10 cellular contexts compared by ENCODE assay signal in the genomic region with DNA sequence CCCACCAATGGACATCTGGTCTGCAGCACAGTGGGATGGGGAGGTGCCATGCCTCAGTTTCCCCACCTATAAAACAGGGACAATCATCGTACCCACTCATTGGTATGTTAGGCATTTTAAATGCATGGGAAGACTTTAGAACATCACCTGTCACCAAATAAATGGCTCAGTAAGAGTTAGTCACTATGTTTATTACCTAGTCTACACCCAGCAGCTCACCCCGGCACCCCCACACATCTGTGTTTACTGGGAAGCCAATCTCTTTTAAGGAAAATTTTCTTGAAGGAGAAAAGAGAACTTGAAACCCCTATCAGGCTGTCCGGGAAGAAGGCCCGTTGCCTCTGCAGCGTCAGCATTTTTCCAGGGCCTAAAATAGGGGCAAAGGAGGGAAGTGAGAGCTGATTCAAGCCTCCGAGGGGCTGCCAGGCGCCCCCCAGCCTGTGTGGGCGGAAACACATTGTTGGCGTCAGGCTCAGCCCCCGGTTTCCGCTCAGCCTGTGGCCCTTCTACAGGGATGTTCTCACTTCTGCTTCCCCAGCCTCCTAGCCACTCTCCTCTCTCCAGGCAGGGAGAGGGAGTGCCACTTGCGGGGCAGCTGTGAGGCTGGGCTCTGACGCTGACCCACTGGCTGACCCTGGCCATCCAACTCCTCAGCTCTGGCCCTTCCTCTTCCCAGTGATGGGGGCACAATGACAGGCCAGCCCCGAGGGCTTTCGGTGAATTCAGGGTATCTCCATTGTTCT. TPM values are rescaled to one million over a fixed set of nuclear protein-coding genes. Genes with fewer than 3 reads are reported as not detected.
DNase-seq lines count a peak whose midpoint lies in the region; ATAC-seq, FAIRE-seq and TF ChIP-seq lines count a peak whose summit lies in the region.
"Had no signal": no experiment of that assay in that cellular context is flagged by ENCODE, and none has a peak within 500 bp of the region (broad histone marks: within the 10 kb centered on the region; RNA-seq: fewer than 3 reads in every experiment).

No MANE protein-coding gene starts in this region.

- H3K79me2 ChIP-seq in astrocyte (ENCODE audit: insufficient read depth, low read length) (no peaks in the 10 kb centered on the region), mesendoderm (ENCODE audit: control insufficient read depth, insufficient read depth, low read length) (no peaks in the 10 kb centered on the region)

- H3K9me3 ChIP-seq in astrocyte (ENCODE audit: insufficient read depth, low read depth, low read length), result no peaks in the 10 kb centered on the region
- H3K9me3 ChIP-seq in mucosa of descending colon, result no peaks in the 10 kb centered on the region
- no peaks in the 10 kb centered on the region for H3K9me3 ChIP-seq in small intestine (ENCODE audit: control insufficient read depth, low read depth)

- H3K23ac ChIP-seq in mesendoderm (ENCODE audit: low read length), result no peak overlapping the region

- H2BK5ac ChIP-seq in mesendoderm (ENCODE audit: low read length), result no peak overlapping the region

- WGBS in mesendoderm (ENCODE audit: extremely low coverage, insufficient coverage, low lambda C conversion rate), result no CpG with 5 or more reads among the region's 15 CpGs
- 32 to 59% (median 56%) methylated on average over 14 to 15 of the region's 15 CpGs for WGBS in small intestine, 3 donors

- no peak overlapping the region for H2BK15ac ChIP-seq in mesendoderm (replicated peaks; ENCODE audit: low read depth)

- peak; percentile 13 for DNase-seq in activated CD4-positive, alpha-beta memory T cell treated with anti-CD3 and anti-CD28 coated beads, Interleukin-2, amount 10 ng/mL, durations not matched to agents 7 days and 5 days
- no peak for DNase-seq in activated CD4-positive, alpha-beta memory T cell treated with anti-CD3 and anti-CD28 coated beads for 36 hours
- DNase-seq in astrocyte (ENCODE audit: low read depth) (no peak), mucosa of descending colon (peak; percentile 44 to 65 (median 46)), mesendoderm (no peak), small intestine (no peak), GOT3 (lab: John Stamatoyannopoulos, UW) (no peak)

- no peak overlapping the region for H4K8ac ChIP-seq in mesendoderm (ENCODE audit: low read depth, low read length)

- no peaks in the 10 kb centered on the region for H3K9me3 Mint-ChIP-seq in activated CD4-positive, alpha-beta memory T cell treated with anti-CD3 and anti-CD28 coated beads, Interleukin-2, amount 10 ng/mL, durations not matched to agents 7 days and 5 days
- no peaks in the 10 kb centered on the region for H3K9me3 Mint-ChIP-seq in activated CD4-positive, alpha-beta memory T cell treated with anti-CD3 and anti-CD28 coated beads for 36 hours
- H3K9me3 Mint-ChIP-seq in astrocyte (ENCODE audit: unreplicated experiment), result peaks cover 3% of the 10 kb centered on the region

- H3K4me3 ChIP-seq in astrocyte (ENCODE audit: insufficient read depth, low read depth, low read length) (no peak overlapping the region), mucosa of descending colon (no peak overlapping the region), mesendoderm (ENCODE audit: low read length) (no peak overlapping the region), small intestine (ENCODE audit: low read depth in 1 of 2, low read length in 2 of 2) (no peak overlapping the region)
- H3K4me3 ChIP-seq: SK-N-MC had no signal

- H3K9ac ChIP-seq in astrocyte (ENCODE audit: low read length) (no peak overlapping the region), mesendoderm (ENCODE audit: low read length) (no peak overlapping the region)

- POLR2A ChIA-PET in activated CD4-positive, alpha-beta memory T cell treated with anti-CD3 and anti-CD28 coated beads, Interleukin-2, amount 10 ng/mL, durations not matched to agents 7 days and 5 days (lab: Charles Lee), result no interaction called here
- POLR2A ChIA-PET in activated CD4-positive, alpha-beta memory T cell treated with anti-CD3 and anti-CD28 coated beads for 36 hours (lab: Charles Lee), result no interaction called here

- no peak overlapping the region for H3K4me3 Mint-ChIP-seq in activated CD4-positive, alpha-beta memory T cell treated with anti-CD3 and anti-CD28 coated beads, Interleukin-2, amount 10 ng/mL, durations not matched to agents 7 days and 5 days
- H3K4me3 Mint-ChIP-seq in activated CD4-positive, alpha-beta memory T cell treated with anti-CD3 and anti-CD28 coated beads for 36 hours, result no peak overlapping the region
- no peak overlapping the region for H3K4me3 Mint-ChIP-seq in astrocyte (ENCODE audit: unreplicated experiment)

- H3K27ac ChIP-seq in astrocyte (ENCODE audit: low read depth, low read length), result no peak overlapping the region
- no peak overlapping the region for H3K27ac ChIP-seq in mesendoderm (ENCODE audit: low read depth, low read length)
- peak overlapping the region in 1 of 2 donors; percentile 33 for H3K27ac ChIP-seq in small intestine (ENCODE audit: low read depth in 1 of 2, low read length in 1 of 2)
- H3K27ac ChIP-seq: SK-N-MC had no signal

- no peaks in the 10 kb centered on the region for H3K4me1 Mint-ChIP-seq in activated CD4-positive, alpha-beta memory T cell treated with anti-CD3 and anti-CD28 coated beads, Interleukin-2, amount 10 ng/mL, durations not matched to agents 7 days and 5 days
- H3K4me1 Mint-ChIP-seq in activated CD4-positive, alpha-beta memory T cell treated with anti-CD3 and anti-CD28 coated beads for 36 hours (ENCODE audit: low read depth), result no peaks in the 10 kb centered on the region
- peaks cover 4% of the 10 kb centered on the region for H3K4me1 Mint-ChIP-seq in astrocyte (ENCODE audit: low read depth, unreplicated experiment)

- H3K27me3 ChIP-seq in astrocyte (ENCODE audit: insufficient read depth, low read length) (no peaks in the 10 kb centered on the region), mesendoderm (ENCODE audit: insufficient read depth, low read length, poor library complexity) (no peaks in the 10 kb centered on the region), small intestine (ENCODE audit: control insufficient read depth in 2 of 2, insufficient read depth in 2 of 2, low read length in 2 of 2) (peaks cover 0 to 5% of the 10 kb centered on the region in 2 donors)

- intact Hi-C loops in activated CD4-positive, alpha-beta memory T cell treated with anti-CD3 and anti-CD28 coated beads for 36 hours (cut with micrococcal nuclease), result no loop called here
- intact Hi-C loops in mucosa of descending colon (cut with DNase I, micrococcal nuclease), result no loop called here

- no peaks in the 10 kb centered on the region for H4K20me1 ChIP-seq in astrocyte (ENCODE audit: insufficient read depth, low read length)

- H3K27me3 Mint-ChIP-seq in activated CD4-positive, alpha-beta memory T cell treated with anti-CD3 and anti-CD28 coated beads, Interleukin-2, amount 10 ng/mL, durations not matched to agents 7 days and 5 days, result peaks cover 33% of the 10 kb centered on the region
- H3K27me3 Mint-ChIP-seq in activated CD4-positive, alpha-beta memory T cell treated with anti-CD3 and anti-CD28 coated beads for 36 hours, result peaks cover 29% of the 10 kb centered on the region
- H3K27me3 Mint-ChIP-seq in astrocyte (ENCODE audit: low read depth, unreplicated experiment), result peaks cover 57% of the 10 kb centered on the region

- H3K4me1 ChIP-seq in astrocyte (ENCODE audit: insufficient read depth, low read length), result peaks cover 6% of the 10 kb centered on the region
- H3K4me1 ChIP-seq in mucosa of descending colon (ENCODE audit: low read depth), result no peaks in the 10 kb centered on the region
- no peaks in the 10 kb centered on the region for H3K4me1 ChIP-seq in mesendoderm (ENCODE audit: control insufficient read depth, low read depth, low read length)
- no peaks in the 10 kb centered on the region for H3K4me1 ChIP-seq in small intestine (ENCODE audit: control insufficient read depth in 2 of 2, insufficient read depth in 1 of 2, low read depth in 1 of 2, low read length in 1 of 2)

- no peaks in the 10 kb centered on the region for H3K36me3 Mint-ChIP-seq in activated CD4-positive, alpha-beta memory T cell treated with anti-CD3 and anti-CD28 coated beads, Interleukin-2, amount 10 ng/mL, durations not matched to agents 7 days and 5 days (ENCODE audit: low read depth)
- H3K36me3 Mint-ChIP-seq in activated CD4-positive, alpha-beta memory T cell treated with anti-CD3 and anti-CD28 coated beads for 36 hours, result no peaks in the 10 kb centered on the region
- peaks cover 6% of the 10 kb centered on the region for H3K36me3 Mint-ChIP-seq in astrocyte (ENCODE audit: low read depth, unreplicated experiment)

- H3K4ac ChIP-seq in mesendoderm (ENCODE audit: low read depth, low read length), result no peak overlapping the region

- no peaks in the 10 kb centered on the region for H3K79me1 ChIP-seq in mesendoderm (ENCODE audit: low read length)

- H4K5ac ChIP-seq in mesendoderm (ENCODE audit: low read length), result no peak overlapping the region

- H2AFZ ChIP-seq in astrocyte (ENCODE audit: low read depth, low read length), result peak overlapping the region; percentile 60

- no peak for TF ChIP-seq CTCF in astrocyte (IDR thresholded peaks at IDR 0.05; ENCODE audit: insufficient read depth, low read depth, low read length)
- no peak for TF ChIP-seq CTCF in mucosa of descending colon (IDR thresholded peaks at IDR 0.05)

- H3K4me2 ChIP-seq in astrocyte (ENCODE audit: low read length) (peak overlapping the region; percentile 20), mesendoderm (ENCODE audit: low read length) (no peak overlapping the region)

- CTCF ChIA-PET in activated CD4-positive, alpha-beta memory T cell treated with anti-CD3 and anti-CD28 coated beads, Interleukin-2, amount 10 ng/mL, durations not matched to agents 7 days and 5 days (lab: Charles Lee), result no interaction called here
- CTCF ChIA-PET in activated CD4-positive, alpha-beta memory T cell treated with anti-CD3 and anti-CD28 coated beads for 36 hours (lab: Charles Lee), result no interaction called here

- no peak overlapping the region for H2AK5ac ChIP-seq in mesendoderm (ENCODE audit: low read length)

- H3K27ac Mint-ChIP-seq in activated CD4-positive, alpha-beta memory T cell treated with anti-CD3 and anti-CD28 coated beads, Interleukin-2, amount 10 ng/mL, durations not matched to agents 7 days and 5 days, result no peak overlapping the region
- H3K27ac Mint-ChIP-seq in activated CD4-positive, alpha-beta memory T cell treated with anti-CD3 and anti-CD28 coated beads for 36 hours, result no peak overlapping the region
- no peak overlapping the region for H3K27ac Mint-ChIP-seq in astrocyte (ENCODE audit: unreplicated experiment)

- H2BK120ac ChIP-seq in mesendoderm (ENCODE audit: low read depth, low read length), result no peak overlapping the region

- H3K18ac ChIP-seq in mesendoderm (ENCODE audit: low read length), result no peak overlapping the region

- ATAC-seq in HG03354 (IDR thresholded peaks at IDR 0.05; ENCODE audit: poor library complexity, severe bottlenecking, unreplicated experiment) (peak; percentile 88), mucosa of descending colon (peak; percentile 64)

- FAIRE-seq in astrocyte (lab: Jason Lieb, UNC), result no peak
- FAIRE-seq in small intestine (lab: Jason Lieb, UNC), result no peak
- FAIRE-seq: A204.1 had no signal

- H3K36me3 ChIP-seq in astrocyte (ENCODE audit: insufficient read depth, low read length) (no peaks in the 10 kb centered on the region), mucosa of descending colon (ENCODE audit: low read depth) (no peaks in the 10 kb centered on the region), mesendoderm (ENCODE audit: control insufficient read depth, insufficient read depth, low read length) (no peaks in the 10 kb centered on the region), small intestine (ENCODE audit: control insufficient read depth in 2 of 2, insufficient read depth in 2 of 2, low read length in 2 of 2) (no peaks in the 10 kb centered on the region)

- no peak overlapping the region for H3K56ac ChIP-seq in mesendoderm (ENCODE audit: low read length)

RNA-seq across cellular contexts. Expression of gene CSF1R, which starts 4.6 kb away (rescaled TPM):
- under 1 TPM in 1 of 2 experiments, not detected in 1; 0.25 TPM for total RNA-seq in activated CD4-positive, alpha-beta memory T cell treated with anti-CD3 and anti-CD28 coated beads, Interleukin-2, amount 10 ng/mL, durations not matched to agents 7 days and 5 days
- total RNA-seq in activated CD4-positive, alpha-beta memory T cell treated with anti-CD3 and anti-CD28 coated beads for 36 hours, result under 1 TPM; 0.41 to 0.78 TPM
- 1.4 and 1.6 TPM in 2 replicates for total RNA-seq in astrocyte
- 10 to 100 TPM in 2 of 3 donors, 1 to 10 TPM in 1; 9.0 to 39.0 (median 20.4) TPM for total RNA-seq in mucosa of descending colon
- 0.04 TPM for polyA plus RNA-seq in mesendoderm (2013, experiment 1 of 2)
- 0.11 TPM for polyA plus RNA-seq in mesendoderm (2013, experiment 2 of 2)
- polyA plus RNA-seq in small intestine, result 1 to 10 TPM; 4.1 to 7.2 (median 4.9) TPM

Comparison
In these comparisons a context has a peak if more than half of its experiments do, and no peak if none do; other contexts are left out.
1. DNase-seq: peak in activated CD4-positive, alpha-beta memory T cell treated with anti-CD3 and anti-CD28 coated beads, Interleukin-2, amount 10 ng/mL, durations not matched to agents 7 days and 5 days (single experiment) and mucosa of descending colon (3 of 3); none in activated CD4-positive, alpha-beta memory T cell treated with anti-CD3 and anti-CD28 coated beads for 36 hours (single experiment), astrocyte (single experiment), mesendoderm (single experiment), small intestine (single experiment) and GOT3 (single experiment).